ENCODE assay signal across 17 cellular contexts in genomic region chr2:237152361-237152760, GRCh38.
A peak's percentile ranks its signal among the peaks of the same experiment; 100 is the strongest.
DNase-seq lines count a peak whose midpoint lies in the region; ATAC-seq and TF ChIP-seq lines count a peak whose summit lies in the region.
"Had no signal": no experiment of that assay in that cellular context is flagged by ENCODE, and none has a peak within 500 bp of the region (broad histone marks: within the 10 kb centered on the region; RNA-seq: fewer than 3 reads in every experiment).

No MANE protein-coding gene starts in this region.

- DNase-seq in ELR (ENCODE audit: low read depth): peak; percentile 23
- DNase-seq in PC-3: no peak
- peak; percentile 64 for DNase-seq in esophagus muscularis mucosa (ENCODE audit: extremely low spot score)
- peak; percentile 58 for DNase-seq in mesenchymal stem cell
- no peak for DNase-seq in testis
- DNase-seq in BE2C: no peak
- DNase-seq in naive thymus-derived CD4-positive, alpha-beta T cell: no peak
- DNase-seq: ACHN; CD4-positive, alpha-beta memory T cell; COR-L47; DMS153; H9 had no signal

- H3K36me3 Mint-ChIP-seq in naive thymus-derived CD4-positive, alpha-beta T cell: peaks cover 0 to 7% (median 2%) of the 10 kb centered on the region in 5 donors

- TF ChIP-seq CTCF in PC-3 (conservative IDR thresholded peaks at IDR 0.05; ENCODE audit: low read depth, low read length) (no peak), esophagus muscularis mucosa (IDR thresholded peaks at IDR 0.05) (no peak), testis (IDR thresholded peaks at IDR 0.05) (no peak), BE2C (IDR thresholded peaks at IDR 0.05; ENCODE audit: low read depth, low read length) (no peak)

- H3K4me1 ChIP-seq in PC-3 (ENCODE audit: insufficient read depth, low read length) (no peaks in the 10 kb centered on the region), esophagus muscularis mucosa (peaks cover 0 to 36% (median 32%) of the 10 kb centered on the region in 4 donors), mesenchymal stem cell (ENCODE audit: control insufficient read depth, insufficient read depth, low read depth, low read length) (peaks cover 19% of the 10 kb centered on the region), testis (peaks cover 9% of the 10 kb centered on the region), BE2C (no peaks in the 10 kb centered on the region)
- H3K4me1 ChIP-seq in naive thymus-derived CD4-positive, alpha-beta T cell (ENCODE audit: control insufficient read depth in 2 of 2, insufficient read depth in 2 of 2, low read length in 2 of 2): no peaks in the 10 kb centered on the region

- BruUV-seq in PC-3 (replicated peaks; lab: Mats Ljungman, UMichigan): no TSS peak

- H3K27me3 ChIP-seq in PC-3 (ENCODE audit: low read length): no peaks in the 10 kb centered on the region
- no peaks in the 10 kb centered on the region for H3K27me3 ChIP-seq in esophagus muscularis mucosa
- no peaks in the 10 kb centered on the region for H3K27me3 ChIP-seq in mesenchymal stem cell (ENCODE audit: control insufficient read depth in 1 of 2, insufficient read depth in 1 of 2, low read length in 2 of 2)
- H3K27me3 ChIP-seq in testis: no peaks in the 10 kb centered on the region
- H3K27me3 ChIP-seq in BE2C: no peaks in the 10 kb centered on the region
- H3K27me3 ChIP-seq in naive thymus-derived CD4-positive, alpha-beta T cell (ENCODE audit: control insufficient read depth in 2 of 2, insufficient read depth in 2 of 2, low read length in 2 of 2): no peaks in the 10 kb centered on the region

- peaks cover 0 to 12% (median 8%) of the 10 kb centered on the region in 11 donors for H3K9me3 Mint-ChIP-seq in naive thymus-derived CD4-positive, alpha-beta T cell

- H4K20me1 ChIP-seq in PC-3 (ENCODE audit: low read length): no peaks in the 10 kb centered on the region

- no peaks in the 10 kb centered on the region for H3K79me1 ChIP-seq in mesenchymal stem cell (replicated peaks; ENCODE audit: low read length, poor library complexity, severe bottlenecking)

- no peak overlapping the region for H3K14ac ChIP-seq in mesenchymal stem cell (ENCODE audit: low read length in 2 of 2)

- H3K9me2 ChIP-seq in PC-3 (replicated peaks; ENCODE audit: low read length): no peaks in the 10 kb centered on the region

- H4K91ac ChIP-seq in mesenchymal stem cell (ENCODE audit: low read length): peak overlapping the region; percentile 84

- H3K4me1 Mint-ChIP-seq in naive thymus-derived CD4-positive, alpha-beta T cell: peaks cover 0 to 24% (median 3%) of the 10 kb centered on the region in 7 donors
- H3K4me1 Mint-ChIP-seq: B cell, IgD-negative memory B cell had no signal

- POLR2A ChIA-PET in PC-3 (lab: Charles Lee; ENCODE audit: unreplicated experiment): no interaction called here
- POLR2A ChIA-PET in naive thymus-derived CD4-positive, alpha-beta T cell (lab: Charles Lee): no interaction called here

- peak overlapping the region; percentile 40 to 49 for H3K18ac ChIP-seq in mesenchymal stem cell (ENCODE audit: low read depth in 1 of 2, low read length in 2 of 2)

- no peaks in the 10 kb centered on the region for H3K27me3 Mint-ChIP-seq in naive thymus-derived CD4-positive, alpha-beta T cell

- WGBS in esophagus muscularis mucosa: 96% methylated on average over 9 of the region's 9 CpGs
- WGBS in mesenchymal stem cell: 52% methylated on average over 9 of the region's 9 CpGs
- WGBS in testis, 2 donors: 91% methylated on average over 9 of the region's 9 CpGs

- H3K36me3 ChIP-seq in PC-3 (ENCODE audit: low read depth, low read length): 0 out of 2 replicates have a peak, but pooled peaks cover 3% of the 10 kb centered on the region
- H3K36me3 ChIP-seq in esophagus muscularis mucosa: no peaks in the 10 kb centered on the region
- peaks cover 0 to 4% of the 10 kb centered on the region in 2 experiments for H3K36me3 ChIP-seq in mesenchymal stem cell (ENCODE audit: control insufficient read depth in 1 of 2, insufficient read depth in 2 of 2, low read depth in 1 of 2, low read length in 2 of 2)
- no peaks in the 10 kb centered on the region for H3K36me3 ChIP-seq in testis (ENCODE audit: low read depth, missing control alignments)
- no peaks in the 10 kb centered on the region for H3K36me3 ChIP-seq in BE2C
- no peaks in the 10 kb centered on the region for H3K36me3 ChIP-seq in naive thymus-derived CD4-positive, alpha-beta T cell (ENCODE audit: control insufficient read depth in 2 of 3, insufficient read depth in 3 of 3, low read length in 3 of 3)

- H2BK15ac ChIP-seq in mesenchymal stem cell (ENCODE audit: low read depth, poor library complexity, severe bottlenecking): peak overlapping the region; percentile 8

- peak; percentile 49 for ATAC-seq in PC-3
- no peak for ATAC-seq in HG03039 (IDR thresholded peaks at IDR 0.05; ENCODE audit: unreplicated experiment)
- no peak for ATAC-seq in naive thymus-derived CD4-positive, alpha-beta T cell
- ATAC-seq: GM23338 had no signal

- no peak for TF ChIP-seq EP300 in esophagus muscularis mucosa (IDR thresholded peaks at IDR 0.05)

- H3K9me3 ChIP-seq in PC-3 (ENCODE audit: low read length) (peaks cover 8% of the 10 kb centered on the region), esophagus muscularis mucosa (peaks cover 0 to 14% (median 5%) of the 10 kb centered on the region in 4 donors), mesenchymal stem cell (ENCODE audit: control insufficient read depth, low read length) (peaks cover 23% of the 10 kb centered on the region), testis (no peaks in the 10 kb centered on the region), BE2C (peaks cover 4% of the 10 kb centered on the region; the same call in 1 of the 2 replicates)
- peaks cover 0 to 10% (median 3%) of the 10 kb centered on the region in 3 experiments for H3K9me3 ChIP-seq in naive thymus-derived CD4-positive, alpha-beta T cell (ENCODE audit: control insufficient read depth in 2 of 3, low read length in 3 of 3)

- intact Hi-C loops in PC-3 (cut with micrococcal nuclease) (loop anchor here (5.0 kb wide), 1 partner anchor 260 kb away; the partner anchor contains the start of gene COL6A3), esophagus muscularis mucosa (cut with DNase I) (loop anchor here (10.0 kb wide), 1 partner anchor 422 kb away; no protein-coding TSS in a partner anchor), testis (cut with DNase I; ENCODE audit: low total_unique reads) (loop anchor here (5.0 to 10.0 kb wide), 2 partner anchors 262 to 330 kb away; partner anchors contain the start of gene COL6A3)
- intact Hi-C loops in naive thymus-derived CD4-positive, alpha-beta T cell (cut with micrococcal nuclease): no loop called here

- no peak for TF ChIP-seq POLR2A in esophagus muscularis mucosa (IDR thresholded peaks at IDR 0.05; ENCODE audit: low read depth)
- no peak for TF ChIP-seq POLR2A in testis (IDR thresholded peaks at IDR 0.05)

- H3K4me3 Mint-ChIP-seq in naive thymus-derived CD4-positive, alpha-beta T cell: no peak overlapping the region
- H3K4me3 Mint-ChIP-seq: B cell; CD4-positive, alpha-beta memory T cell; GM23338; H9; IgD-negative memory B cell had no signal

- H4K8ac ChIP-seq in mesenchymal stem cell (ENCODE audit: low read length): peak overlapping the region; percentile 57

- H2BK120ac ChIP-seq in mesenchymal stem cell (ENCODE audit: low read depth, low read length): peak overlapping the region; percentile 81

- H3K4me2 ChIP-seq in PC-3 (ENCODE audit: low read length) (no peak overlapping the region), mesenchymal stem cell (ENCODE audit: low read length, poor library complexity, severe bottlenecking) (no peak overlapping the region)
- H3K4me2 ChIP-seq: GM23338 had no signal

- no peak overlapping the region for H3K27ac Mint-ChIP-seq in naive thymus-derived CD4-positive, alpha-beta T cell
- H3K27ac Mint-ChIP-seq: B cell; CD4-positive, alpha-beta memory T cell; GM23338; H9; IgD-negative memory B cell had no signal

- H3K9ac ChIP-seq in PC-3 (ENCODE audit: low read length): no peak overlapping the region
- H3K9ac ChIP-seq in mesenchymal stem cell (ENCODE audit: low read length): no peak overlapping the region

- H3K27ac ChIP-seq in PC-3 (ENCODE audit: low read length) (no peak overlapping the region), esophagus muscularis mucosa (replicated peaks in 1 of 4) (no peak overlapping the region), mesenchymal stem cell (ENCODE audit: low read length, poor library complexity, severe bottlenecking) (peak overlapping the region; percentile 35), testis (no peak overlapping the region)
- H3K27ac ChIP-seq in naive thymus-derived CD4-positive, alpha-beta T cell (ENCODE audit: low read depth, low read length): no peak overlapping the region
- H3K27ac ChIP-seq: C4-2B had no signal

- H3K79me2 ChIP-seq in PC-3 (ENCODE audit: low read length): no peaks in the 10 kb centered on the region

- H2BK5ac ChIP-seq in mesenchymal stem cell (ENCODE audit: low read depth, low read length, poor library complexity, severe bottlenecking): no peak overlapping the region

- H3K4ac ChIP-seq in mesenchymal stem cell (ENCODE audit: low read depth in 1 of 2, low read length in 2 of 2): peak overlapping the region in 1 of 2 experiments; percentile 26

- CTCF ChIA-PET in PC-3 (lab: Charles Lee): no interaction called here
- CTCF ChIA-PET in naive thymus-derived CD4-positive, alpha-beta T cell (lab: Charles Lee): interaction anchor here (2.5 to 3.0 kb wide), 2 partner anchors 268 to 361 kb away, joined by 10 to 15 read pairs; no protein-coding TSS in a partner anchor

- no peaks in the 10 kb centered on the region for H3F3A ChIP-seq in PC-3 (ENCODE audit: low read length, unreplicated experiment)

- H2BK12ac ChIP-seq in mesenchymal stem cell (ENCODE audit: low read length in 2 of 2): peak overlapping the region; percentile 7 to 75

- H3K23ac ChIP-seq in mesenchymal stem cell (ENCODE audit: low read length in 2 of 2): no peak overlapping the region

- H3K4me3 ChIP-seq in PC-3 (ENCODE audit: low read length) (no peak overlapping the region), esophagus muscularis mucosa (no peak overlapping the region), mesenchymal stem cell (ENCODE audit: insufficient read depth in 1 of 2, low read depth in 1 of 2, low read length in 2 of 2) (no peak overlapping the region), testis (no peak overlapping the region), BE2C (ENCODE audit: low read depth, low read length) (no peak overlapping the region)
- no peak overlapping the region for H3K4me3 ChIP-seq in naive thymus-derived CD4-positive, alpha-beta T cell (ENCODE audit: low read length)
- H3K4me3 ChIP-seq: GM23338 had no signal

- H2AFZ ChIP-seq in PC-3 (ENCODE audit: low read length) (no peak overlapping the region), mesenchymal stem cell (ENCODE audit: low read depth, low read length) (no peak overlapping the region)
- H2AFZ ChIP-seq: GM23338 had no signal

- H2AK5ac ChIP-seq in mesenchymal stem cell (ENCODE audit: low read length, severe bottlenecking): no peak overlapping the region

Comparison
In these comparisons a context has a peak if more than half of its experiments do, and no peak if none do; other contexts are left out.
1. DNase-seq: peak in ELR (single experiment), esophagus muscularis mucosa (single experiment) and mesenchymal stem cell (single experiment); none in PC-3 (single experiment), testis (single experiment), BE2C (single experiment) and naive thymus-derived CD4-positive, alpha-beta T cell (0 of 9).
2. intact Hi-C loops: an anchor here in PC-3 (5.0 kb wide), esophagus muscularis mucosa (10.0 kb wide) and testis (5.0 to 10.0 kb wide); none called in naive thymus-derived CD4-positive, alpha-beta T cell.